12 cellular contexts compared by ENCODE assay signal in the genomic region with DNA sequence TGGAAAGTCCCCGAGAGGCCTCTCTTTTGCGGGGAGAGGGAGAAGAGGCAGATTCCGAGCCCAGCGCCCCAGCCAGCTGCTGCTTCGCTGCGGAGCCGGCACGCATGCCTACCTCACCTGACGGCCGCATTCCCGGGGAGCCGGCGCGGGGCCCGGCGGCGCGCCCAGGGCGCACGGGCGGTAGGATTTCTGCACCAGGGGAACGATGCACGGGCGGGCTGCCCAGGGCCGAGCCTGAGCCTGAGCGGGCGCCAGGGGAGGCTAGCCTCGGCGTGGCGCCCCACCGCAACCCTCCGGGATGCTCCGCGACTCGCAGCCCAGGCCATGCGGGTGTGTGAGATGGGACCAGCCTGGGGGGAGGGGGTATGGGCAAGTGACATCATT.
DNase-seq lines count a peak whose midpoint lies in the region; ATAC-seq and TF ChIP-seq lines count a peak whose summit lies in the region.
"Had no signal": no experiment of that assay in that cellular context is flagged by ENCODE, and none has a peak within 500 bp of the region (broad histone marks: within the 10 kb centered on the region; RNA-seq: fewer than 3 reads in every experiment).

No MANE protein-coding gene starts in this region.

- H3K4me1 ChIP-seq in mesodermal cell (ENCODE audit: control insufficient read depth, insufficient read depth, low read length, poor library complexity, severe bottlenecking), result no peaks in the 10 kb centered on the region

- no peak for TF ChIP-seq CTCF in coronary artery (IDR thresholded peaks at IDR 0.05)

- ATAC-seq in GM21447 (IDR thresholded peaks at IDR 0.05; ENCODE audit: unreplicated experiment), result no peak
- ATAC-seq in HG03095 (IDR thresholded peaks at IDR 0.05; ENCODE audit: unreplicated experiment), result no peak

- H3K27ac ChIP-seq in coronary artery, result peak overlapping the region in 1 of 2 donors; percentile 56
- H3K27ac ChIP-seq in mesodermal cell (ENCODE audit: low read depth, low read length, severe bottlenecking), result no peak overlapping the region
- H3K27ac ChIP-seq: gastroesophageal sphincter, testis had no signal

- peak; percentile 1 for DNase-seq in stimulated activated CD4-positive, alpha-beta T cell treated with anti-CD3 and anti-CD28 coated beads, Interleukin-12 subunit alpha, Interleukin-12 subunit beta, amount 100 ng/mL, for 4 hours
- no peak for DNase-seq in stimulated activated CD4-positive, alpha-beta T cell treated with anti-CD3 and anti-CD28 coated beads, Interleukin-4, amount 100 ng/mL, for 24 hours
- DNase-seq in coronary artery (ENCODE audit: low spot score), result no peak
- no peak for DNase-seq in HUDEP-2 (lab: John Stamatoyannopoulos, UW; ENCODE audit: unreplicated experiment in 76 of 76)
- no peak for DNase-seq in COLO829 (ENCODE audit: low spot score)
- DNase-seq: DMS153, SHP77 treated with DMSO at 0.1 percent for 48 hours, testis had no signal

- no peaks in the 10 kb centered on the region for H3K36me3 ChIP-seq in mesodermal cell (ENCODE audit: control insufficient read depth, insufficient read depth, low read length)
- H3K36me3 ChIP-seq: gastroesophageal sphincter had no signal

- H3K9me3 ChIP-seq in mesodermal cell (ENCODE audit: control insufficient read depth, low read length), result no peaks in the 10 kb centered on the region
- H3K9me3 ChIP-seq: gastroesophageal sphincter, testis had no signal

- WGBS in mesodermal cell (ENCODE audit: insufficient coverage in 2 of 2), 2 experiments, result no CpG with 5 or more reads among the region's 36 CpGs

- H3K4me3 ChIP-seq in coronary artery (peak overlapping the region; percentile 68), mesodermal cell (ENCODE audit: extremely low read depth, insufficient read depth, low read length, poor library complexity, severe bottlenecking) (peak overlapping the region; percentile 18)
- H3K4me3 ChIP-seq: testis had no signal
